1 cellular context compared by ENCODE assay signal in genomic region chr16:77359065-77359502, GRCh38.
TF ChIP-seq lines count a peak whose summit lies in the region.

No MANE protein-coding gene starts in this region.

TF ChIP-seq in HepG2, 621 proteins besides CTCF, POLR2A, EP300 and RAD21 (continued from another document and continues in another):
- TF ChIP-seq PAXIP1 (CRISPR knock-in tag; conservative IDR thresholded peaks at IDR 0.05) = peak; percentile 82
- TF ChIP-seq HOMEZ (CRISPR knock-in tag; IDR thresholded peaks at IDR 0.05; ENCODE audit: low read depth) = peak; percentile 88; the same call in 1 of the 2 replicates
- peak; percentile 87; the same call in 1 of the 2 replicates for TF ChIP-seq ZNF609 (CRISPR knock-in tag; IDR thresholded peaks at IDR 0.05; ENCODE audit: borderline replicate concordance)
- peak; percentile 0; the same call in 1 of the 2 replicates for TF ChIP-seq CEBPB (IDR thresholded peaks at IDR 0.05; ENCODE audit: borderline replicate concordance, low read depth, low read length)
- TF ChIP-seq HHEX (CRISPR knock-in tag; IDR thresholded peaks at IDR 0.05) = peak; percentile 90
- peak; percentile 93 for TF ChIP-seq HMG20A (CRISPR knock-in tag; IDR thresholded peaks at IDR 0.05; ENCODE audit: borderline replicate concordance)
- TF ChIP-seq GATAD1 (CRISPR knock-in tag; IDR thresholded peaks at IDR 0.05) = 0 out of 2 replicates have a peak, but pooled peaks have one; percentile 10
- no peak; the same call in 1 of the 2 replicates for TF ChIP-seq PPARG (CRISPR knock-in tag; conservative IDR thresholded peaks at IDR 0.05)
- TF ChIP-seq ZNF761 (CRISPR knock-in tag; conservative IDR thresholded peaks at IDR 0.05) = no peak
- TF ChIP-seq PHF21A (CRISPR knock-in tag; IDR thresholded peaks at IDR 0.05) = peak; percentile 58; the same call in 1 of the 2 replicates
- peak; percentile 41; the same call in 1 of the 2 replicates for TF ChIP-seq ETV5 (CRISPR knock-in tag; IDR thresholded peaks at IDR 0.05; ENCODE audit: borderline replicate concordance)
- TF ChIP-seq FOXK1 (CRISPR knock-in tag; IDR thresholded peaks at IDR 0.05; ENCODE audit: borderline replicate concordance, low read depth) = peak; percentile 80; the same call in 1 of the 2 replicates
- no peak for TF ChIP-seq ZNF672 (CRISPR knock-in tag; IDR thresholded peaks at IDR 0.05)
- TF ChIP-seq CREM (IDR thresholded peaks at IDR 0.05) = peak; percentile 62
- TF ChIP-seq CREM (CRISPR knock-in tag; IDR thresholded peaks at IDR 0.05) = no peak
- peak; percentile 51; the same call in 1 of the 2 replicates for TF ChIP-seq ZBTB20 (CRISPR knock-in tag; IDR thresholded peaks at IDR 0.05; ENCODE audit: borderline replicate concordance, low read depth)
- no peak for TF ChIP-seq ZNF704 (CRISPR knock-in tag; IDR thresholded peaks at IDR 0.05; ENCODE audit: borderline replicate concordance)
- TF ChIP-seq NFKBIZ (CRISPR knock-in tag; IDR thresholded peaks at IDR 0.05) = peak; percentile 69; the same call in 1 of the 2 replicates
- no peak for TF ChIP-seq KDM5B (CRISPR knock-in tag; IDR thresholded peaks at IDR 0.05; ENCODE audit: borderline replicate concordance)
- TF ChIP-seq CBX5 (CRISPR knock-in tag; IDR thresholded peaks at IDR 0.05; ENCODE audit: borderline replicate concordance) = peak; percentile 75; the same call in 1 of the 2 replicates
- TF ChIP-seq DRAP1 (CRISPR knock-in tag; IDR thresholded peaks at IDR 0.05) = peak; percentile 26; the same call in 1 of the 2 replicates
- TF ChIP-seq ZBTB14 (CRISPR knock-in tag; IDR thresholded peaks at IDR 0.05) = no peak
- peak; percentile 59; the same call in 1 of the 2 replicates for TF ChIP-seq HNF1B (CRISPR knock-in tag; IDR thresholded peaks at IDR 0.05)
- no peak for TF ChIP-seq POGZ (CRISPR knock-in tag; IDR thresholded peaks at IDR 0.05)
- peak; percentile 69; the same call in 1 of the 2 replicates for TF ChIP-seq MAZ (IDR thresholded peaks at IDR 0.05; ENCODE audit: borderline replicate concordance, low read depth, low read length)
- no peak for TF ChIP-seq MAZ (CRISPR knock-in tag; IDR thresholded peaks at IDR 0.05; ENCODE audit: low read depth)
- 0 out of 2 replicates have a peak, but pooled peaks have one; percentile 8 for TF ChIP-seq HNF4A (CRISPR knock-in tag; IDR thresholded peaks at IDR 0.05)
- TF ChIP-seq FOXP1 (IDR thresholded peaks at IDR 0.05) = peak; percentile 71; the same call in 1 of the 2 replicates
- peak; percentile 92 for TF ChIP-seq FOXP1 (CRISPR knock-in tag; IDR thresholded peaks at IDR 0.05)
- no peak for TF ChIP-seq RBM22 (optimal IDR thresholded peaks at IDR 0.05; ENCODE audit: low read length)
- TF ChIP-seq MED8 (CRISPR knock-in tag; IDR thresholded peaks at IDR 0.05; ENCODE audit: insufficient replicate concordance) = no peak
- peak; percentile 91 for TF ChIP-seq TCF7 (IDR thresholded peaks at IDR 0.05; ENCODE audit: low read depth)
- no peak for TF ChIP-seq RFX5 (IDR thresholded peaks at IDR 0.05; ENCODE audit: low read depth, low read length)
- TF ChIP-seq DPF2 (CRISPR knock-in tag; IDR thresholded peaks at IDR 0.05; ENCODE audit: borderline replicate concordance, low read depth) = peak; percentile 58; the same call in 1 of the 2 replicates
- no peak for TF ChIP-seq IRX3 (CRISPR knock-in tag; IDR thresholded peaks at IDR 0.05; ENCODE audit: borderline replicate concordance, low read depth)
- TF ChIP-seq BCL6 (CRISPR knock-in tag; IDR thresholded peaks at IDR 0.05) = peak; percentile 71
- TF ChIP-seq MIER2 (CRISPR knock-in tag; IDR thresholded peaks at IDR 0.05) = peak; percentile 88
- no peak for TF ChIP-seq U2AF1 (optimal IDR thresholded peaks at IDR 0.05; ENCODE audit: low read depth, low read length)
- TF ChIP-seq ZGPAT (CRISPR knock-in tag; IDR thresholded peaks at IDR 0.05) = peak; percentile 84
- TF ChIP-seq MYPOP (CRISPR knock-in tag; IDR thresholded peaks at IDR 0.05) = peak; percentile 31; the same call in 1 of the 2 replicates
- 0 out of 2 replicates have a peak, but pooled peaks have one; percentile 46 for TF ChIP-seq ZNF414 (CRISPR knock-in tag; IDR thresholded peaks at IDR 0.05)
- peak; percentile 84 for TF ChIP-seq ZNF331 (CRISPR knock-in tag; IDR thresholded peaks at IDR 0.05)
